8 cellular contexts compared by ENCODE assay signal in the genomic region with DNA sequence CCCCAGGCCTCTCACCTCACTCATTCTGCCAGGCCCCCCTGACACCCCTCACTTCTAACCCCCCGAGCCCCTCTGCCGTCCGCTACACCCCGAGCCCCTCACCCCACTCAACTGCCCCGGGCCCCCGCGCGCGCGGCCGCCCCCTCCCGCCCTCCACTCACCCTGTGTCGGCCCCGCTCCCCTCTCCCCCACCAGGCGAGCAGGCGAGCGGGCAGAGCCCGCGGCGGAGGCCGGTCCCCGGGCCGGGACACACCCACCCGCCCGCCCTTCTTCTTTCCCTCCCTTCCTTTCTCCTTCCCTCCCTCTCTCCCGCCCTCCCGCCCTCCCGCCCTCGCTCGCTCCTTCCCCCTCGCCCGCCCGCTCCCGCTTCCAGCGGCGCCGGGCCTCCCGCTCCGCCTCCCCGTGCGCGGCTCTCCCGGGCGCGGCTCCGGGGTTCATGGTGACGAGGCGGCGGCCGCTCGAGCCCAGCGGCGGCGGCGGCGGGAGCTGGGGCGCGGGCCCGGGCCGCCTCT.
DNase-seq lines count a peak whose midpoint lies in the region; ATAC-seq and TF ChIP-seq lines count a peak whose summit lies in the region.

A gene with protein sequence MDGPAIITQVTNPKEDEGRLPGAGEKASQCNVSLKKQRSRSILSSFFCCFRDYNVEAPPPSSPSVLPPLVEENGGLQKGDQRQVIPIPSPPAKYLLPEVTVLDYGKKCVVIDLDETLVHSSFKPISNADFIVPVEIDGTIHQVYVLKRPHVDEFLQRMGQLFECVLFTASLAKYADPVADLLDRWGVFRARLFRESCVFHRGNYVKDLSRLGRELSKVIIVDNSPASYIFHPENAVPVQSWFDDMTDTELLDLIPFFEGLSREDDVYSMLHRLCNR (plus strand): TSS at position 341 of the 512 bp plus-strand sequence. CDS start 320 bp downstream, outside the sequence.

- no peaks in the 10 kb centered on the region for H3K9me3 ChIP-seq in iPS DF 6.9 (ENCODE audit: control insufficient read depth, insufficient read depth, low read length)

- no peak within 1 kb of the TSS for H3K27ac ChIP-seq in brain microvascular endothelial cell
- H3K27ac ChIP-seq in iPS DF 6.9 (ENCODE audit: low read length), result no peak within 1 kb of the TSS
- peak within 1 kb of the TSS; percentile 81 for H3K27ac ChIP-seq in rectal smooth muscle tissue (ENCODE audit: low read depth, low read length)

- no CpG with 5 or more reads among the region's 60 CpGs for WGBS in iPS DF 6.9 (ENCODE audit: insufficient coverage, insufficient read length)

- peak; percentile 57 for DNase-seq in NCI-H146 (lab: John Stamatoyannopoulos, UW)
- no peak for DNase-seq in NCI-H146 treated with DMSO at 0.1 percent for 48 hours (lab: John Stamatoyannopoulos, UW; ENCODE audit: unreplicated experiment)
- DNase-seq in NCI-H69 (lab: John Stamatoyannopoulos, UW), result peak; percentile 73
- DNase-seq in brain microvascular endothelial cell, result no peak
- no peak for DNase-seq in iPS DF 6.9 (ENCODE audit: low read depth, low spot score)
- DNase-seq in kidney glomerular epithelial cell (lab: John Stamatoyannopoulos, UW), result no peak

- peak within 1 kb of the TSS; percentile 61 for H3K9ac ChIP-seq in rectal smooth muscle tissue (ENCODE audit: low read length)

- peak within 1 kb of the TSS; percentile 73 for H3K4me3 ChIP-seq in brain microvascular endothelial cell (ENCODE audit: low read depth, low read length)
- peak within 1 kb of the TSS; percentile 59 for H3K4me3 ChIP-seq in iPS DF 6.9 (ENCODE audit: low read length)
- peak within 1 kb of the TSS; percentile 97 for H3K4me3 ChIP-seq in rectal smooth muscle tissue (ENCODE audit: low read length)

- no peak for TF ChIP-seq CTCF in brain microvascular endothelial cell (IDR thresholded peaks at IDR 0.05; ENCODE audit: low read depth, low read length, missing control alignments)

- in situ Hi-C loops in brain microvascular endothelial cell (cut with HindIII; ENCODE audit: low pct_ligation_motif_present, low sequenced_read_pairs), result no loop called here

- H3K4me1 ChIP-seq in iPS DF 6.9 (ENCODE audit: control insufficient read depth, insufficient read depth, low read length) (peaks cover 6% of the 10 kb centered on the region; the same call in 1 of the 2 replicates), rectal smooth muscle tissue (ENCODE audit: control insufficient read depth, insufficient read depth, low read length) (peaks cover 15% of the 10 kb centered on the region)

- H3K36me3 ChIP-seq in brain microvascular endothelial cell (replicated peaks) (no peaks in the 10 kb centered on the region), iPS DF 6.9 (ENCODE audit: control insufficient read depth, insufficient read depth, low read length) (no peaks in the 10 kb centered on the region), rectal smooth muscle tissue (ENCODE audit: control insufficient read depth, insufficient read depth, low read length) (no peaks in the 10 kb centered on the region)

- ATAC-seq in GM19463 (IDR thresholded peaks at IDR 0.05; ENCODE audit: unreplicated experiment), result no peak

- H3K27me3 ChIP-seq in brain microvascular endothelial cell (replicated peaks), result no peaks in the 10 kb centered on the region
- no peaks in the 10 kb centered on the region for H3K27me3 ChIP-seq in iPS DF 6.9 (ENCODE audit: control insufficient read depth, insufficient read depth, low read length)
- H3K27me3 ChIP-seq in rectal smooth muscle tissue (ENCODE audit: control insufficient read depth, insufficient read depth, low read length), result no peaks in the 10 kb centered on the region

Comparison
In these comparisons a context has a peak if more than half of its experiments do, and no peak if none do; other contexts are left out.
1. DNase-seq: peak in NCI-H146 (single experiment) and NCI-H69 (single experiment); none in NCI-H146 treated with DMSO at 0.1 percent for 48 hours (single experiment), brain microvascular endothelial cell (single experiment), iPS DF 6.9 (single experiment) and kidney glomerular epithelial cell (single experiment).
2. Peak in every context shown above with its lines, with median percentiles within 50 percentile points of each other: H3K4me3 ChIP-seq.